Comparison of ENCODE assay signal across 1 cellular context in the genomic region with DNA sequence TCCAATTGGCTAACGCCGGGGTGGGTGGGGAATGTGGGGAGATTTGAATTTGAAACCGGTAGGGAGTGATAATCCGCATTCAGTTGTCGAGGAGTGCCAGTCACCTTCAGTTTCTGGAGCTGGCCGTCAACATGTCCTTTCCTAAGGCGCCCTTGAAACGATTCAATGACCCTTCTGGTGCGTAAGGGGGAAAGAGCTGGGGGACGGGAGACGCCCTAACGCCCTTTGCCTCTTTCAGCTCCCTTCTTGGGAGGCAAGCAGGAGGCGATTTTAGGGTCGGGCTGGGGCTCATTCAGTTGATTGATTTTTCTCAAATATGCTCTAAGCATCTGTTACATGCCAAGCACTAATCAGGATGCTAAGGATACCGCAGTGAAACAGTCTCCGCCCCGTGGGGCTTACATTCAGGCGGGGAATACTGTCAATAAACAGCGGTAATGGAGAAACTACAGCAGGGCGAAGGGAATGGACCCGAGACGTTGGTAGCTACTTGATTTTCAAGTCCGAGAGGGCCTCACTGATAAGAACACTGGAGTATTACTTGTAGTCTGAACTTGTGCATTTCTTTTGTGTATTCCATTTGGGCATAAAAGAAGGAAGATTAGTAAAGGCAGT.
TF ChIP-seq lines count a peak whose summit lies in the region.

A gene with protein sequence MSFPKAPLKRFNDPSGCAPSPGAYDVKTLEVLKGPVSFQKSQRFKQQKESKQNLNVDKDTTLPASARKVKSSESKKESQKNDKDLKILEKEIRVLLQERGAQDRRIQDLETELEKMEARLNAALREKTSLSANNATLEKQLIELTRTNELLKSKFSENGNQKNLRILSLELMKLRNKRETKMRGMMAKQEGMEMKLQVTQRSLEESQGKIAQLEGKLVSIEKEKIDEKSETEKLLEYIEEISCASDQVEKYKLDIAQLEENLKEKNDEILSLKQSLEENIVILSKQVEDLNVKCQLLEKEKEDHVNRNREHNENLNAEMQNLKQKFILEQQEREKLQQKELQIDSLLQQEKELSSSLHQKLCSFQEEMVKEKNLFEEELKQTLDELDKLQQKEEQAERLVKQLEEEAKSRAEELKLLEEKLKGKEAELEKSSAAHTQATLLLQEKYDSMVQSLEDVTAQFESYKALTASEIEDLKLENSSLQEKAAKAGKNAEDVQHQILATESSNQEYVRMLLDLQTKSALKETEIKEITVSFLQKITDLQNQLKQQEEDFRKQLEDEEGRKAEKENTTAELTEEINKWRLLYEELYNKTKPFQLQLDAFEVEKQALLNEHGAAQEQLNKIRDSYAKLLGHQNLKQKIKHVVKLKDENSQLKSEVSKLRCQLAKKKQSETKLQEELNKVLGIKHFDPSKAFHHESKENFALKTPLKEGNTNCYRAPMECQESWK (plus strand): TSS at position 71 of the 615 bp plus-strand sequence. CDS start 61 bp downstream, at position 132.

TF ChIP-seq in HepG2, 621 proteins besides CTCF, POLR2A, EP300 and RAD21 (continued from another document):
- TF ChIP-seq PBX2 (CRISPR knock-in tag; IDR thresholded peaks at IDR 0.05) (no peak), SIN3A (IDR thresholded peaks at IDR 0.05; ENCODE audit: borderline replicate concordance, low read depth, low read length) (peak; percentile 98), CCDC6 (CRISPR knock-in tag; IDR thresholded peaks at IDR 0.05) (peak; percentile 68; the same call in 1 of the 2 replicates), SMYD3 (CRISPR knock-in tag; IDR thresholded peaks at IDR 0.05) (0 out of 2 replicates have a peak, but pooled peaks have one; percentile 7), ZNF724P (CRISPR knock-in tag; IDR thresholded peaks at IDR 0.05; ENCODE audit: borderline replicate concordance) (0 out of 2 replicates have a peak, but pooled peaks have one; percentile 5), FIP1L1 (IDR thresholded peaks at IDR 0.05; ENCODE audit: borderline replicate concordance, insufficient read depth, low read depth, low read length) (no peak), MED1 (CRISPR knock-in tag; IDR thresholded peaks at IDR 0.05) (peak; percentile 35; the same call in 1 of the 2 replicates), ZNF598 (CRISPR knock-in tag; IDR thresholded peaks at IDR 0.05; ENCODE audit: borderline replicate concordance) (no peak), PITX1 (CRISPR knock-in tag; IDR thresholded peaks at IDR 0.05) (peak; percentile 48; the same call in 1 of the 2 replicates), E2F1 (CRISPR knock-in tag; IDR thresholded peaks at IDR 0.05) (peak; percentile 38; the same call in 1 of the 2 replicates), ZNF552 (CRISPR knock-in tag; IDR thresholded peaks at IDR 0.05; ENCODE audit: borderline replicate concordance) (0 out of 2 replicates have a peak, but pooled peaks have one; percentile 32), FOXK1 (CRISPR knock-in tag; IDR thresholded peaks at IDR 0.05; ENCODE audit: borderline replicate concordance, low read depth) (no peak), CEBPB (IDR thresholded peaks at IDR 0.05; ENCODE audit: borderline replicate concordance, low read depth, low read length) (no peak), TGIF2 (CRISPR knock-in tag; IDR thresholded peaks at IDR 0.05) (peak; percentile 35; the same call in 1 of the 2 replicates), AGO1 (IDR thresholded peaks at IDR 0.05; ENCODE audit: low read depth, low read length, poor library complexity, severe bottlenecking) (no peak), DNMT3B (CRISPR knock-in tag; conservative IDR thresholded peaks at IDR 0.05) (no peak), MXI1 (IDR thresholded peaks at IDR 0.05; ENCODE audit: borderline replicate concordance, low read depth, low read length) (peak; percentile 85; the same call in 2 of the 3 replicates), KLF15 (CRISPR knock-in tag; IDR thresholded peaks at IDR 0.05; ENCODE audit: borderline replicate concordance) (no peak), ZNF275 (CRISPR knock-in tag; IDR thresholded peaks at IDR 0.05; ENCODE audit: borderline replicate concordance) (no peak), ZBTB25 (CRISPR knock-in tag; IDR thresholded peaks at IDR 0.05) (no peak), ZNF878 (CRISPR knock-in tag; IDR thresholded peaks at IDR 0.05) (0 out of 2 replicates have a peak, but pooled peaks have one; percentile 37), ZC3H4 (CRISPR knock-in tag; IDR thresholded peaks at IDR 0.05; ENCODE audit: borderline replicate concordance) (peak; percentile 75; the same call in 1 of the 2 replicates), POLR2AphosphoS5 (IDR thresholded peaks at IDR 0.05; ENCODE audit: low read depth, low read length) (peak; percentile 67), DRAP1 (CRISPR knock-in tag; IDR thresholded peaks at IDR 0.05) (0 out of 2 replicates have a peak, but pooled peaks have one; percentile 2), ZNF564 (CRISPR knock-in tag; IDR thresholded peaks at IDR 0.05) (peak; percentile 82; the same call in 1 of the 2 replicates), KDM5A (IDR thresholded peaks at IDR 0.05; ENCODE audit: borderline replicate concordance, low read length) (0 out of 2 replicates have a peak, but pooled peaks have one; percentile 6), AFF4 (CRISPR knock-in tag; IDR thresholded peaks at IDR 0.05) (no peak; the same call in 1 of the 2 replicates), ZNF460 (CRISPR knock-in tag; IDR thresholded peaks at IDR 0.05; ENCODE audit: borderline replicate concordance) (no peak), ZNF841 (CRISPR knock-in tag; IDR thresholded peaks at IDR 0.05; ENCODE audit: borderline replicate concordance) (peak; percentile 6; the same call in 1 of the 2 replicates), TFDP1 (CRISPR knock-in tag; IDR thresholded peaks at IDR 0.05; ENCODE audit: borderline replicate concordance) (peak; percentile 52; the same call in 1 of the 2 replicates), ZNF10 (CRISPR knock-in tag; IDR thresholded peaks at IDR 0.05; ENCODE audit: borderline replicate concordance, low read depth) (no peak), HBP1 (CRISPR knock-in tag; IDR thresholded peaks at IDR 0.05; ENCODE audit: low read depth) (peak; percentile 79), MTA1 (CRISPR knock-in tag; IDR thresholded peaks at IDR 0.05; ENCODE audit: borderline replicate concordance) (no peak), SIN3B (IDR thresholded peaks at IDR 0.05; ENCODE audit: low read length) (peak; percentile 90), FOXJ3 (CRISPR knock-in tag; IDR thresholded peaks at IDR 0.05; ENCODE audit: borderline replicate concordance) (no peak), ZSCAN29 (CRISPR knock-in tag; conservative IDR thresholded peaks at IDR 0.05) (peak; percentile 53; the same call in 1 of the 2 replicates), SAP130 (CRISPR knock-in tag; IDR thresholded peaks at IDR 0.05; ENCODE audit: low read depth) (peak; percentile 92), ONECUT2 (CRISPR knock-in tag; IDR thresholded peaks at IDR 0.05) (peak; percentile 35; the same call in 1 of the 2 replicates), ZFY (CRISPR knock-in tag; IDR thresholded peaks at IDR 0.05) (0 out of 2 replicates have a peak, but pooled peaks have one; percentile 12)
- TF ChIP-seq, protein P1, sequence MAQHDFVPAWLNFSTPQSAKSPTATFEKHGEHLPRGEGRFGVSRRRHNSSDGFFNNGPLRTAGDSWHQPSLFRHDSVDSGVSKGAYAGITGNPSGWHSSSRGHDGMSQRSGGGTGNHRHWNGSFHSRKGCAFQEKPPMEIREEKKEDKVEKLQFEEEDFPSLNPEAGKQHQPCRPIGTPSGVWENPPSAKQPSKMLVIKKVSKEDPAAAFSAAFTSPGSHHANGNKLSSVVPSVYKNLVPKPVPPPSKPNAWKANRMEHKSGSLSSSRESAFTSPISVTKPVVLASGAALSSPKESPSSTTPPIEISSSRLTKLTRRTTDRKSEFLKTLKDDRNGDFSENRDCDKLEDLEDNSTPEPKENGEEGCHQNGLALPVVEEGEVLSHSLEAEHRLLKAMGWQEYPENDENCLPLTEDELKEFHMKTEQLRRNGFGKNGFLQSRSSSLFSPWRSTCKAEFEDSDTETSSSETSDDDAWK (CRISPR knock-in tag; IDR thresholded peaks at IDR 0.05), result no peak
